In the genomic region with DNA sequence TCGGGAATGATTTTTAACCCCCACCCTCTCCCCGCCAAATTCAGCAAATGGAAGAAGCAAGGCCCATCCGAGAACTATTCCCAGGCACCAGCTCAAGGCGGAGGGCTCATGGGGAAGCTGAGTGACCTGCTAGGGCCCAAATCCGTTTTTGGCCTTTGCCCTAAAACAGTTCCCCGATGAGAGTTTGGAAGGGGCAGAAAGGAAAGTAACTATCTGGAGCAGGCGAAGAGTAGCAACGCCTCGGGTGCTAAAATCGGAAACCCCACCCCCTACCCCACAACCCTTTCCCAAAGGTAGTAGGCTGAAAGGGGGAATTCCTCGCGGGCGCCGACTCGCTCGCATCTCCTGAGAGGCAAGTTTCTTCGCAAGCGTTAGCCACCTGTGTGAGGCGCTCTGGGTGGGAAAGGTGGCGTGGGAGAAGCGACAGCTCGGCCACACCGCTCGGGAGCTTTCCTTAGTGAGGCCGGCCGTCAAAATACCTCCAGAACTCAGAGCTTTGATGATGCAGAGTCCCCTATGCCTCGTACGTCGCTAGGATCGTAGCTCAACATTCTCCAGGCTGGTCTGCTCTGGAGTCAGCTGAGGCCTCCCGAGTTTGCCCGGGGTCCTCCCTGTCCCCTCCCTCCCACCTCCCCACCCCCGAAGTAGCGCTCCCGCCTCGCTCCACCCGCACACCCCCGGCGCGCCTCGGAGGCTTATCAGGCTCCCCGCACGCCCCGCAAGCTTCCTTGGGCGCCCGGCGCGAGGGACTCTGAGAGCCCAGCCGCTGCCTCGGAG, we compare ENCODE assay signal across 8 cellular contexts. TPM values are rescaled to one million over a fixed set of nuclear protein-coding genes. Genes with fewer than 3 reads are reported as not detected.
DNase-seq lines count a peak whose midpoint lies in the region; ATAC-seq and TF ChIP-seq lines count a peak whose summit lies in the region.

No MANE protein-coding gene starts in this region.

- TF ChIP-seq CTCF in mammary epithelial cell (conservative IDR thresholded peaks at IDR 0.05 in 1 of 2, IDR thresholded peaks at IDR 0.05 in 1 of 2; ENCODE audit: extremely low read depth in 1 of 2, insufficient read depth in 1 of 2, low read depth in 1 of 2, low read length in 2 of 2) (no peak), smooth muscle cell (IDR thresholded peaks at IDR 0.05; ENCODE audit: borderline replicate concordance, insufficient read depth, poor library complexity, severe bottlenecking) (no peak)

- H3K27me3 ChIP-seq in mammary epithelial cell (ENCODE audit: insufficient read depth, low read length): peaks cover 22% of the 10 kb centered on the region
- peaks cover 36% of the 10 kb centered on the region for H3K27me3 ChIP-seq in smooth muscle cell (ENCODE audit: low read depth)

- WGBS in mammary epithelial cell (ENCODE audit: low coverage, missing lambda C conversion rate): 2% methylated on average over 17 of the region's 50 CpGs
- WGBS in smooth muscle cell (ENCODE audit: low lambda C conversion rate): 7% methylated on average over 36 of the region's 50 CpGs

- H3K79me2 ChIP-seq in mammary epithelial cell (ENCODE audit: insufficient read depth, low read length) (no peaks in the 10 kb centered on the region), smooth muscle cell (ENCODE audit: low read depth) (no peaks in the 10 kb centered on the region)

- H3K4me2 ChIP-seq in mammary epithelial cell (ENCODE audit: insufficient read depth, low read depth, low read length) (peak overlapping the region; percentile 100), smooth muscle cell (peak overlapping the region; percentile 99)

- H3K36me3 ChIP-seq in mammary epithelial cell (ENCODE audit: insufficient read depth, low read length) (no peaks in the 10 kb centered on the region), smooth muscle cell (ENCODE audit: low read depth) (no peaks in the 10 kb centered on the region)

- DNase-seq in Ammon's horn (ENCODE audit: low spot score) (peak; percentile 30), mammary epithelial cell (peak; percentile 10), iris pigment epithelial cell (ENCODE audit: low read depth) (peak; percentile 12), smooth muscle cell (lab: John Stamatoyannopoulos, UW; ENCODE audit: unreplicated experiment) (no peak), NOMO-1 treated with DMSO at 0.1 percent for 48 hours (lab: John Stamatoyannopoulos, UW; ENCODE audit: unreplicated experiment) (no peak)
- no peak for DNase-seq in activated CD4-positive, CD25-positive, alpha-beta regulatory T cell (lab: John Stamatoyannopoulos, UW)

- H3K27ac ChIP-seq in mammary epithelial cell (ENCODE audit: insufficient read depth, low read depth, low read length): no peak overlapping the region
- no peak overlapping the region for H3K27ac ChIP-seq in smooth muscle cell (ENCODE audit: low read depth)

- H4K20me1 ChIP-seq in mammary epithelial cell (ENCODE audit: insufficient read depth, low read length): no peaks in the 10 kb centered on the region
- peaks cover 38% of the 10 kb centered on the region for H4K20me1 ChIP-seq in smooth muscle cell (ENCODE audit: low read depth)

- H3K4me1 ChIP-seq in mammary epithelial cell (ENCODE audit: insufficient read depth, low read length): peaks cover 11% of the 10 kb centered on the region
- peaks cover 28% of the 10 kb centered on the region for H3K4me1 ChIP-seq in smooth muscle cell (ENCODE audit: low read depth)

- no peak overlapping the region for H3K9ac ChIP-seq in mammary epithelial cell (ENCODE audit: insufficient read depth, low read length)
- H3K9ac ChIP-seq in smooth muscle cell (ENCODE audit: low read depth): peak overlapping the region; percentile 21

- dilution Hi-C loops in mammary epithelial cell (cut with HindIII; ENCODE audit: low sequenced_read_pairs): no loop called here

- peak; percentile 46 for ATAC-seq in HG02759 (IDR thresholded peaks at IDR 0.05; ENCODE audit: unreplicated experiment)
- no peak for ATAC-seq in GM18873 (IDR thresholded peaks at IDR 0.05; ENCODE audit: low FRiP score, unreplicated experiment)

- no TSS peak for BruUV-seq in mammary epithelial cell (replicated peaks; lab: Mats Ljungman, UMichigan)

- in situ Hi-C loops in mammary epithelial cell (cut with MboI; ENCODE audit: low sequenced_read_pairs in 2 of 2): loop anchor here (25.0 kb wide), 2 partner anchors 889 to 939 kb away; no protein-coding TSS in a partner anchor

- peak overlapping the region; percentile 95 for H2AFZ ChIP-seq in mammary epithelial cell (ENCODE audit: low read depth, low read length)
- H2AFZ ChIP-seq in smooth muscle cell (ENCODE audit: low read depth): peak overlapping the region; percentile 93

- peaks cover 7% of the 10 kb centered on the region for H3F3A ChIP-seq in smooth muscle cell (ENCODE audit: low read depth)

- intact Hi-C loops in mammary epithelial cell (cut with micrococcal nuclease): no loop called here

- peak overlapping the region; percentile 47 to 58 (median 52) for H3K4me3 ChIP-seq in mammary epithelial cell (replicated peaks in 1 of 3; ENCODE audit: insufficient read depth in 1 of 3, low read depth in 2 of 3, low read length in 3 of 3)
- peak overlapping the region; percentile 67 for H3K4me3 ChIP-seq in smooth muscle cell

- CTCF ChIA-PET in mammary epithelial cell (lab: Charles Lee; ENCODE audit: low non-redundant PET): no interaction called here

- H3K9me3 ChIP-seq in mammary epithelial cell (replicated peaks; ENCODE audit: insufficient read depth, low read length) (no peaks in the 10 kb centered on the region), smooth muscle cell (replicated peaks; ENCODE audit: low read depth) (no peaks in the 10 kb centered on the region)

RNA-seq across cellular contexts. Expression of gene PRKG1, which starts 0.6 kb away (rescaled TPM):
- total RNA-seq in mammary epithelial cell (1 to 10 TPM in 1 of 2 donors, under 1 TPM in 1; 0.45 to 2.2 TPM), smooth muscle cell (13.4 and 22.0 TPM in 2 replicates)
- polyA plus RNA-seq in mammary epithelial cell (0.03 TPM), smooth muscle cell (5.4 and 7.2 TPM in 2 replicates)
- polyA minus RNA-seq in mammary epithelial cell: not detected

Comparison
In these comparisons a context has a peak if more than half of its experiments do, and no peak if none do; other contexts are left out.
1. DNase-seq: peak in Ammon's horn (single experiment), mammary epithelial cell (single experiment) and iris pigment epithelial cell (single experiment); none in smooth muscle cell (single experiment), NOMO-1 treated with DMSO at 0.1 percent for 48 hours (single experiment) and activated CD4-positive, CD25-positive, alpha-beta regulatory T cell (0 of 4).